Comparison of ENCODE assay signal across 1 cellular context in the genomic region with DNA sequence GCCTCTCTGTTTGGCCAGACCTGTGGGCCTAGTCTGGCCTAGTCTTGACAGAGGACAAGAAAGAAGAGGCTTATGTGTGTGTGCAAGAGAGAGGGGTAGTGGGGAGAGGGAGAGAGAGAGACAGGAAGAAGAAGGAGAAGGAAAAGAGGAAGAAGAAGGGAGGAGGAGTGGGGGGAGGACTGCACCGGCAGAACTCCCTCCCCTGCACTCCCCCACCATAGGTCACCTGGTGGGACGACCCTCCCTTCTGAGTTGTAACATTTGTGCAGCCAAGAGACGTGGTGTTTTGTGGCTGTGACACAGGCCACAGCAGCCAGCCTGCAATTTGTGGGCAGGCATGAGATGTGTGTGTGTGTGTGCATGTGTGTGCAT.
TF ChIP-seq lines count a peak whose summit lies in the region.

No MANE protein-coding gene starts in this region.

TF ChIP-seq in HepG2, 621 proteins besides CTCF, POLR2A, EP300 and RAD21:
- TF ChIP-seq ZNF784 (CRISPR knock-in tag; IDR thresholded peaks at IDR 0.05; ENCODE audit: borderline replicate concordance) (no peak), YEATS4 (CRISPR knock-in tag; IDR thresholded peaks at IDR 0.05; ENCODE audit: borderline replicate concordance) (0 out of 2 replicates have a peak, but pooled peaks have one; percentile 1), ZNF891 (CRISPR knock-in tag; IDR thresholded peaks at IDR 0.05) (0 out of 2 replicates have a peak, but pooled peaks have one; percentile 2), NFYB (CRISPR knock-in tag; IDR thresholded peaks at IDR 0.05) (no peak), ZBTB7B (CRISPR knock-in tag; IDR thresholded peaks at IDR 0.05) (no peak), SOX6 (IDR thresholded peaks at IDR 0.05) (no peak), SOX6 (CRISPR knock-in tag; IDR thresholded peaks at IDR 0.05) (0 out of 2 replicates have a peak, but pooled peaks have one; percentile 4), ZNF576 (CRISPR knock-in tag; IDR thresholded peaks at IDR 0.05) (0 out of 2 replicates have a peak, but pooled peaks have one; percentile 27)
- TF ChIP-seq, protein P1, sequence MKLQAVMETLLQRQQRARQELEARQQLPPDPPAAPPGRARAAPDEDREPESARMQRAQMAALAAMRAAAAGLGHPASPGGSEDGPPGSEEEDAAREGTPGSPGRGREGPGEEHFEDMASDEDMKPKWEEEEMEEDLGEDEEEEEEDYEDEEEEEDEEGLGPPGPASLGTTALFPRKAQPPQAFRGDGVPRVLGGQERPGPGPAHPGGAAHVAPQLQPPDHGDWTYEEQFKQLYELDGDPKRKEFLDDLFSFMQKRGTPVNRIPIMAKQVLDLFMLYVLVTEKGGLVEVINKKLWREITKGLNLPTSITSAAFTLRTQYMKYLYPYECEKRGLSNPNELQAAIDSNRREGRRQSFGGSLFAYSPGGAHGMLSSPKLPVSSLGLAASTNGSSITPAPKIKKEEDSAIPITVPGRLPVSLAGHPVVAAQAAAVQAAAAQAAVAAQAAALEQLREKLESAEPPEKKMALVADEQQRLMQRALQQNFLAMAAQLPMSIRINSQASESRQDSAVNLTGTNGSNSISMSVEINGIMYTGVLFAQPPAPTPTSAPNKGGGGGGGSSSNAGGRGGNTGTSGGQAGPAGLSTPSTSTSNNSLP (IDR thresholded peaks at IDR 0.05; ENCODE audit: low read depth, low read length): no peak
- TF ChIP-seq, protein P2, sequence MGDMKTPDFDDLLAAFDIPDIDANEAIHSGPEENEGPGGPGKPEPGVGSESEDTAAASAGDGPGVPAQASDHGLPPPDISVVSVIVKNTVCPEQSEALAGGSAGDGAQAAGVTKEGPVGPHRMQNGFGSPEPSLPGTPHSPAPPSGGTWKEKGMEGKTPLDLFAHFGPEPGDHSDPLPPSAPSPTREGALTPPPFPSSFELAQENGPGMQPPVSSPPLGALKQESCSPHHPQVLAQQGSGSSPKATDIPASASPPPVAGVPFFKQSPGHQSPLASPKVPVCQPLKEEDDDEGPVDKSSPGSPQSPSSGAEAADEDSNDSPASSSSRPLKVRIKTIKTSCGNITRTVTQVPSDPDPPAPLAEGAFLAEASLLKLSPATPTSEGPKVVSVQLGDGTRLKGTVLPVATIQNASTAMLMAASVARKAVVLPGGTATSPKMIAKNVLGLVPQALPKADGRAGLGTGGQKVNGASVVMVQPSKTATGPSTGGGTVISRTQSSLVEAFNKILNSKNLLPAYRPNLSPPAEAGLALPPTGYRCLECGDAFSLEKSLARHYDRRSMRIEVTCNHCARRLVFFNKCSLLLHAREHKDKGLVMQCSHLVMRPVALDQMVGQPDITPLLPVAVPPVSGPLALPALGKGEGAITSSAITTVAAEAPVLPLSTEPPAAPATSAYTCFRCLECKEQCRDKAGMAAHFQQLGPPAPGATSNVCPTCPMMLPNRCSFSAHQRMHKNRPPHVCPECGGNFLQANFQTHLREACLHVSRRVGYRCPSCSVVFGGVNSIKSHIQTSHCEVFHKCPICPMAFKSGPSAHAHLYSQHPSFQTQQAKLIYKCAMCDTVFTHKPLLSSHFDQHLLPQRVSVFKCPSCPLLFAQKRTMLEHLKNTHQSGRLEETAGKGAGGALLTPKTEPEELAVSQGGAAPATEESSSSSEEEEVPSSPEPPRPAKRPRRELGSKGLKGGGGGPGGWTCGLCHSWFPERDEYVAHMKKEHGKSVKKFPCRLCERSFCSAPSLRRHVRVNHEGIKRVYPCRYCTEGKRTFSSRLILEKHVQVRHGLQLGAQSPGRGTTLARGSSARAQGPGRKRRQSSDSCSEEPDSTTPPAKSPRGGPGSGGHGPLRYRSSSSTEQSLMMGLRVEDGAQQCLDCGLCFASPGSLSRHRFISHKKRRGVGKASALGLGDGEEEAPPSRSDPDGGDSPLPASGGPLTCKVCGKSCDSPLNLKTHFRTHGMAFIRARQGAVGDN (CRISPR knock-in tag; IDR thresholded peaks at IDR 0.05): no peak
- TF ChIP-seq, protein P3, sequence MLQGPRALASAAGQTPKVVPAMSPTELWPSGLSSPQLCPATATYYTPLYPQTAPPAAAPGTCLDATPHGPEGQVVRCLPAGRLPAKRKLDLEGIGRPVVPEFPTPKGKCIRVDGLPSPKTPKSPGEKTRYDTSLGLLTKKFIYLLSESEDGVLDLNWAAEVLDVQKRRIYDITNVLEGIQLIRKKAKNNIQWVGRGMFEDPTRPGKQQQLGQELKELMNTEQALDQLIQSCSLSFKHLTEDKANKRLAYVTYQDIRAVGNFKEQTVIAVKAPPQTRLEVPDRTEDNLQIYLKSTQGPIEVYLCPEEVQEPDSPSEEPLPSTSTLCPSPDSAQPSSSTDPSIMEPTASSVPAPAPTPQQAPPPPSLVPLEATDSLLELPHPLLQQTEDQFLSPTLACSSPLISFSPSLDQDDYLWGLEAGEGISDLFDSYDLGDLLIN (CRISPR knock-in tag; IDR thresholded peaks at IDR 0.05; ENCODE audit: borderline replicate concordance): no peak
